1 cellular context compared by ENCODE assay signal in the genomic region with DNA sequence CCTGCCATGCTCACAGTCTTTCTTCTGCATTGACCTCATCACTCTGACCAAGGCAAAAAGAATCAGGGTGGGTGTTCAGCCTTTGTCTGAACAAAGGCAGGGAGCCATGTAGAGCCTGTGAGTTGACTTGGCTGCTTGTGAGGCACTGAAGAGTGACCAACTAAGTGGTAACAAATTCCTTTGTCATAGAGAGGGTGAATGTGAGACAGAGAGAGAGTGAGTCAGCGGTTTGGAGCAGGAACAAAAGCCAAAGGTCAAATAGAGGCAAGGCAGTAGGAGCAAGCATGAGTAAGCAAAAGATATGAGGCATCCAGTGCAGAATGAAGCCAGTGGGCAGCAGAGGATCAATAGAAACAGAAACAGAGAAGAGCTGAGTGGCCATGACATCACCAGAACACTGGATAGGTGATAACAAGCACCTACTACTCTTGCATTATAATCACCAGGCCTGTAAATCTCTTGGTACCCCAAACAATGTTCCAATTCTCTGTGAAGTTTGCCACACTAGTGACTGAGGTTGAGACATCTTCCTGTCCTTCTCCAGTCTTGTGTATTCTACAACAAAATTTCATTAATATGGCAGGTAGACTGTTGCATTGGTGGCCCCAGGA.
TF ChIP-seq lines count a peak whose summit lies in the region.

No MANE protein-coding gene starts in this region.

TF ChIP-seq in HepG2, 621 proteins besides CTCF, POLR2A, EP300 and RAD21 (continued from another document and continues in another):
- TF ChIP-seq, protein P1, sequence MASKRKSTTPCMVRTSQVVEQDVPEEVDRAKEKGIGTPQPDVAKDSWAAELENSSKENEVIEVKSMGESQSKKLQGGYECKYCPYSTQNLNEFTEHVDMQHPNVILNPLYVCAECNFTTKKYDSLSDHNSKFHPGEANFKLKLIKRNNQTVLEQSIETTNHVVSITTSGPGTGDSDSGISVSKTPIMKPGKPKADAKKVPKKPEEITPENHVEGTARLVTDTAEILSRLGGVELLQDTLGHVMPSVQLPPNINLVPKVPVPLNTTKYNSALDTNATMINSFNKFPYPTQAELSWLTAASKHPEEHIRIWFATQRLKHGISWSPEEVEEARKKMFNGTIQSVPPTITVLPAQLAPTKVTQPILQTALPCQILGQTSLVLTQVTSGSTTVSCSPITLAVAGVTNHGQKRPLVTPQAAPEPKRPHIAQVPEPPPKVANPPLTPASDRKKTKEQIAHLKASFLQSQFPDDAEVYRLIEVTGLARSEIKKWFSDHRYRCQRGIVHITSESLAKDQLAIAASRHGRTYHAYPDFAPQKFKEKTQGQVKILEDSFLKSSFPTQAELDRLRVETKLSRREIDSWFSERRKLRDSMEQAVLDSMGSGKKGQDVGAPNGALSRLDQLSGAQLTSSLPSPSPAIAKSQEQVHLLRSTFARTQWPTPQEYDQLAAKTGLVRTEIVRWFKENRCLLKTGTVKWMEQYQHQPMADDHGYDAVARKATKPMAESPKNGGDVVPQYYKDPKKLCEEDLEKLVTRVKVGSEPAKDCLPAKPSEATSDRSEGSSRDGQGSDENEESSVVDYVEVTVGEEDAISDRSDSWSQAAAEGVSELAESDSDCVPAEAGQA (IDR thresholded peaks at IDR 0.05; ENCODE audit: low read depth): no peak
- TF ChIP-seq, protein P1 (CRISPR knock-in tag; IDR thresholded peaks at IDR 0.05; ENCODE audit: borderline replicate concordance): no peak
- TF ChIP-seq ZNF557 (CRISPR knock-in tag; IDR thresholded peaks at IDR 0.05): no peak
- 0 out of 2 replicates have a peak, but pooled peaks have one; percentile 40 for TF ChIP-seq DMAP1 (CRISPR knock-in tag; IDR thresholded peaks at IDR 0.05)
- TF ChIP-seq FOXA3 (CRISPR knock-in tag; IDR thresholded peaks at IDR 0.05): peak; percentile 54
- TF ChIP-seq ZNF841 (CRISPR knock-in tag; IDR thresholded peaks at IDR 0.05; ENCODE audit: borderline replicate concordance): no peak
- TF ChIP-seq ZFP36L1 (CRISPR knock-in tag; IDR thresholded peaks at IDR 0.05): 0 out of 2 replicates have a peak, but pooled peaks have one; percentile 41
- no peak for TF ChIP-seq ZSCAN29 (CRISPR knock-in tag; conservative IDR thresholded peaks at IDR 0.05)
- TF ChIP-seq ZNF354B (CRISPR knock-in tag; IDR thresholded peaks at IDR 0.05): no peak
- 0 out of 2 replicates have a peak, but pooled peaks have one; percentile 41 for TF ChIP-seq HDAC2 (CRISPR knock-in tag; IDR thresholded peaks at IDR 0.05)
- peak; percentile 34; the same call in 1 of the 2 replicates for TF ChIP-seq SALL1 (CRISPR knock-in tag; IDR thresholded peaks at IDR 0.05)
- TF ChIP-seq, protein P2, sequence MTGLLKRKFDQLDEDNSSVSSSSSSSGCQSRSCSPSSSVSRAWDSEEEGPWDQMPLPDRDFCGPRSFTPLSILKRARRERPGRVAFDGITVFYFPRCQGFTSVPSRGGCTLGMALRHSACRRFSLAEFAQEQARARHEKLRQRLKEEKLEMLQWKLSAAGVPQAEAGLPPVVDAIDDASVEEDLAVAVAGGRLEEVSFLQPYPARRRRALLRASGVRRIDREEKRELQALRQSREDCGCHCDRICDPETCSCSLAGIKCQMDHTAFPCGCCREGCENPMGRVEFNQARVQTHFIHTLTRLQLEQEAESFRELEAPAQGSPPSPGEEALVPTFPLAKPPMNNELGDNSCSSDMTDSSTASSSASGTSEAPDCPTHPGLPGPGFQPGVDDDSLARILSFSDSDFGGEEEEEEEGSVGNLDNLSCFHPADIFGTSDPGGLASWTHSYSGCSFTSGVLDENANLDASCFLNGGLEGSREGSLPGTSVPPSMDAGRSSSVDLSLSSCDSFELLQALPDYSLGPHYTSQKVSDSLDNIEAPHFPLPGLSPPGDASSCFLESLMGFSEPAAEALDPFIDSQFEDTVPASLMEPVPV (CRISPR knock-in tag; IDR thresholded peaks at IDR 0.05): no peak
- peak; percentile 62; the same call in 1 of the 2 replicates for TF ChIP-seq SAP130 (CRISPR knock-in tag; IDR thresholded peaks at IDR 0.05; ENCODE audit: low read depth)
- TF ChIP-seq, protein P3, sequence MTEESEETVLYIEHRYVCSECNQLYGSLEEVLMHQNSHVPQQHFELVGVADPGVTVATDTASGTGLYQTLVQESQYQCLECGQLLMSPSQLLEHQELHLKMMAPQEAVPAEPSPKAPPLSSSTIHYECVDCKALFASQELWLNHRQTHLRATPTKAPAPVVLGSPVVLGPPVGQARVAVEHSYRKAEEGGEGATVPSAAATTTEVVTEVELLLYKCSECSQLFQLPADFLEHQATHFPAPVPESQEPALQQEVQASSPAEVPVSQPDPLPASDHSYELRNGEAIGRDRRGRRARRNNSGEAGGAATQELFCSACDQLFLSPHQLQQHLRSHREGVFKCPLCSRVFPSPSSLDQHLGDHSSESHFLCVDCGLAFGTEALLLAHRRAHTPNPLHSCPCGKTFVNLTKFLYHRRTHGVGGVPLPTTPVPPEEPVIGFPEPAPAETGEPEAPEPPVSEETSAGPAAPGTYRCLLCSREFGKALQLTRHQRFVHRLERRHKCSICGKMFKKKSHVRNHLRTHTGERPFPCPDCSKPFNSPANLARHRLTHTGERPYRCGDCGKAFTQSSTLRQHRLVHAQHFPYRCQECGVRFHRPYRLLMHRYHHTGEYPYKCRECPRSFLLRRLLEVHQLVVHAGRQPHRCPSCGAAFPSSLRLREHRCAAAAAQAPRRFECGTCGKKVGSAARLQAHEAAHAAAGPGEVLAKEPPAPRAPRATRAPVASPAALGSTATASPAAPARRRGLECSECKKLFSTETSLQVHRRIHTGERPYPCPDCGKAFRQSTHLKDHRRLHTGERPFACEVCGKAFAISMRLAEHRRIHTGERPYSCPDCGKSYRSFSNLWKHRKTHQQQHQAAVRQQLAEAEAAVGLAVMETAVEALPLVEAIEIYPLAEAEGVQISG (CRISPR knock-in tag; IDR thresholded peaks at IDR 0.05): peak; percentile 53; the same call in 1 of the 2 replicates
- TF ChIP-seq ISX (CRISPR knock-in tag; conservative IDR thresholded peaks at IDR 0.05): no peak
- TF ChIP-seq, protein P4, sequence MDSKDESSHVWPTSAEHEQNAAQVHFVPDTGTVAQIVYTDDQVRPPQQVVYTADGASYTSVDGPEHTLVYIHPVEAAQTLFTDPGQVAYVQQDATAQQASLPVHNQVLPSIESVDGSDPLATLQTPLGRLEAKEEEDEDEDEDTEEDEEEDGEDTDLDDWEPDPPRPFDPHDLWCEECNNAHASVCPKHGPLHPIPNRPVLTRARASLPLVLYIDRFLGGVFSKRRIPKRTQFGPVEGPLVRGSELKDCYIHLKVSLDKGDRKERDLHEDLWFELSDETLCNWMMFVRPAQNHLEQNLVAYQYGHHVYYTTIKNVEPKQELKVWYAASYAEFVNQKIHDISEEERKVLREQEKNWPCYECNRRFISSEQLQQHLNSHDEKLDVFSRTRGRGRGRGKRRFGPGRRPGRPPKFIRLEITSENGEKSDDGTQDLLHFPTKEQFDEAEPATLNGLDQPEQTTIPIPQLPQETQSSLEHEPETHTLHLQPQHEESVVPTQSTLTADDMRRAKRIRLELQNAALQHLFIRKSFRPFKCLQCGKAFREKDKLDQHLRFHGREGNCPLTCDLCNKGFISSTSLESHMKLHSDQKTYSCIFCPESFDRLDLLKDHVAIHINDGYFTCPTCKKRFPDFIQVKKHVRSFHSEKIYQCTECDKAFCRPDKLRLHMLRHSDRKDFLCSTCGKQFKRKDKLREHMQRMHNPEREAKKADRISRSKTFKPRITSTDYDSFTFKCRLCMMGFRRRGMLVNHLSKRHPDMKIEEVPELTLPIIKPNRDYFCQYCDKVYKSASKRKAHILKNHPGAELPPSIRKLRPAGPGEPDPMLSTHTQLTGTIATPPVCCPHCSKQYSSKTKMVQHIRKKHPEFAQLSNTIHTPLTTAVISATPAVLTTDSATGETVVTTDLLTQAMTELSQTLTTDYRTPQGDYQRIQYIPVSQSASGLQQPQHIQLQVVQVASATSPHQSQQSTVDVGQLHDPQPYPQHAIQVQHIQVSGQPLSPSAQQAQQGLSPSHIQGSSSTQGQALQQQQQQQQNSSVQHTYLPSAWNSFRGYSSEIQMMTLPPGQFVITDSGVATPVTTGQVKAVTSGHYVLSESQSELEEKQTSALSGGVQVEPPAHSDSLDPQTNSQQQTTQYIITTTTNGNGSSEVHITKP (CRISPR knock-in tag; IDR thresholded peaks at IDR 0.05; ENCODE audit: low read depth): 0 out of 2 replicates have a peak, but pooled peaks have one; percentile 46
- TF ChIP-seq NFE2 (CRISPR knock-in tag; IDR thresholded peaks at IDR 0.05): peak; percentile 81
- no peak for TF ChIP-seq SOX6 (IDR thresholded peaks at IDR 0.05)
- peak; percentile 84 for TF ChIP-seq SOX6 (CRISPR knock-in tag; IDR thresholded peaks at IDR 0.05)
- no peak for TF ChIP-seq ZNF30 (CRISPR knock-in tag; IDR thresholded peaks at IDR 0.05)
- TF ChIP-seq, protein P5, sequence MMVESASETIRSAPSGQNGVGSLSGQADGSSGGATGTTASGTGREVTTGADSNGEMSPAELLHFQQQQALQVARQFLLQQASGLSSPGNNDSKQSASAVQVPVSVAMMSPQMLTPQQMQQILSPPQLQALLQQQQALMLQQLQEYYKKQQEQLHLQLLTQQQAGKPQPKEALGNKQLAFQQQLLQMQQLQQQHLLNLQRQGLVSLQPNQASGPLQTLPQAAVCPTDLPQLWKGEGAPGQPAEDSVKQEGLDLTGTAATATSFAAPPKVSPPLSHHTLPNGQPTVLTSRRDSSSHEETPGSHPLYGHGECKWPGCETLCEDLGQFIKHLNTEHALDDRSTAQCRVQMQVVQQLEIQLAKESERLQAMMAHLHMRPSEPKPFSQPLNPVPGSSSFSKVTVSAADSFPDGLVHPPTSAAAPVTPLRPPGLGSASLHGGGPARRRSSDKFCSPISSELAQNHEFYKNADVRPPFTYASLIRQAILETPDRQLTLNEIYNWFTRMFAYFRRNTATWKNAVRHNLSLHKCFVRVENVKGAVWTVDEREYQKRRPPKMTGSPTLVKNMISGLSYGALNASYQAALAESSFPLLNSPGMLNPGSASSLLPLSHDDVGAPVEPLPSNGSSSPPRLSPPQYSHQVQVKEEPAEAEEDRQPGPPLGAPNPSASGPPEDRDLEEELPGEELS (CRISPR knock-in tag; IDR thresholded peaks at IDR 0.05): peak; percentile 52; the same call in 1 of the 2 replicates
- TF ChIP-seq NR2C2 (CRISPR knock-in tag; IDR thresholded peaks at IDR 0.05; ENCODE audit: borderline replicate concordance): peak; percentile 84
- peak; percentile 72; the same call in 1 of the 2 replicates for TF ChIP-seq CREB1 (IDR thresholded peaks at IDR 0.05)
- TF ChIP-seq CREB1 (CRISPR knock-in tag; IDR thresholded peaks at IDR 0.05): no peak
- TF ChIP-seq POGZ (CRISPR knock-in tag; IDR thresholded peaks at IDR 0.05): peak; percentile 48; the same call in 1 of the 2 replicates
- TF ChIP-seq KDM1A (CRISPR knock-in tag; IDR thresholded peaks at IDR 0.05): peak; percentile 9; the same call in 1 of the 2 replicates
- TF ChIP-seq, protein P6, sequence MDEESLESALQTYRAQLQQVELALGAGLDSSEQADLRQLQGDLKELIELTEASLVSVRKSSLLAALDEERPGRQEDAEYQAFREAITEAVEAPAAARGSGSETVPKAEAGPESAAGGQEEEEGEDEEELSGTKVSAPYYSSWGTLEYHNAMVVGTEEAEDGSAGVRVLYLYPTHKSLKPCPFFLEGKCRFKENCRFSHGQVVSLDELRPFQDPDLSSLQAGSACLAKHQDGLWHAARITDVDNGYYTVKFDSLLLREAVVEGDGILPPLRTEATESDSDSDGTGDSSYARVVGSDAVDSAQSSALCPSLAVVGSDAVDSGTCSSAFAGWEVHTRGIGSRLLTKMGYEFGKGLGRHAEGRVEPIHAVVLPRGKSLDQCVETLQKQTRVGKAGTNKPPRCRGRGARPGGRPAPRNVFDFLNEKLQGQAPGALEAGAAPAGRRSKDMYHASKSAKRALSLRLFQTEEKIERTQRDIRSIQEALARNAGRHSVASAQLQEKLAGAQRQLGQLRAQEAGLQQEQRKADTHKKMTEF (CRISPR knock-in tag; IDR thresholded peaks at IDR 0.05): peak; percentile 47; the same call in 1 of the 2 replicates
- no peak for TF ChIP-seq YEATS2 (CRISPR knock-in tag; IDR thresholded peaks at IDR 0.05; ENCODE audit: borderline replicate concordance)
- peak; percentile 42; the same call in 1 of the 2 replicates for TF ChIP-seq ZFP1 (CRISPR knock-in tag; IDR thresholded peaks at IDR 0.05)
- no peak for TF ChIP-seq CHCHD3 (CRISPR knock-in tag; IDR thresholded peaks at IDR 0.05)
- TF ChIP-seq, protein P7, sequence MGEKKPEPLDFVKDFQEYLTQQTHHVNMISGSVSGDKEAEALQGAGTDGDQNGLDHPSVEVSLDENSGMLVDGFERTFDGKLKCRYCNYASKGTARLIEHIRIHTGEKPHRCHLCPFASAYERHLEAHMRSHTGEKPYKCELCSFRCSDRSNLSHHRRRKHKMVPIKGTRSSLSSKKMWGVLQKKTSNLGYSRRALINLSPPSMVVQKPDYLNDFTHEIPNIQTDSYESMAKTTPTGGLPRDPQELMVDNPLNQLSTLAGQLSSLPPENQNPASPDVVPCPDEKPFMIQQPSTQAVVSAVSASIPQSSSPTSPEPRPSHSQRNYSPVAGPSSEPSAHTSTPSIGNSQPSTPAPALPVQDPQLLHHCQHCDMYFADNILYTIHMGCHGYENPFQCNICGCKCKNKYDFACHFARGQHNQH (CRISPR knock-in tag; IDR thresholded peaks at IDR 0.05): 0 out of 2 replicates have a peak, but pooled peaks have one; percentile 36
- no peak for TF ChIP-seq RFXAP (CRISPR knock-in tag; IDR thresholded peaks at IDR 0.05; ENCODE audit: borderline replicate concordance)
- no peak for TF ChIP-seq ZNF383 (CRISPR knock-in tag; IDR thresholded peaks at IDR 0.05; ENCODE audit: borderline replicate concordance)
- TF ChIP-seq, protein P8, sequence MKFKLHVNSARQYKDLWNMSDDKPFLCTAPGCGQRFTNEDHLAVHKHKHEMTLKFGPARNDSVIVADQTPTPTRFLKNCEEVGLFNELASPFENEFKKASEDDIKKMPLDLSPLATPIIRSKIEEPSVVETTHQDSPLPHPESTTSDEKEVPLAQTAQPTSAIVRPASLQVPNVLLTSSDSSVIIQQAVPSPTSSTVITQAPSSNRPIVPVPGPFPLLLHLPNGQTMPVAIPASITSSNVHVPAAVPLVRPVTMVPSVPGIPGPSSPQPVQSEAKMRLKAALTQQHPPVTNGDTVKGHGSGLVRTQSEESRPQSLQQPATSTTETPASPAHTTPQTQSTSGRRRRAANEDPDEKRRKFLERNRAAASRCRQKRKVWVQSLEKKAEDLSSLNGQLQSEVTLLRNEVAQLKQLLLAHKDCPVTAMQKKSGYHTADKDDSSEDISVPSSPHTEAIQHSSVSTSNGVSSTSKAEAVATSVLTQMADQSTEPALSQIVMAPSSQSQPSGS (CRISPR knock-in tag; IDR thresholded peaks at IDR 0.05): no peak
- TF ChIP-seq, protein P9, sequence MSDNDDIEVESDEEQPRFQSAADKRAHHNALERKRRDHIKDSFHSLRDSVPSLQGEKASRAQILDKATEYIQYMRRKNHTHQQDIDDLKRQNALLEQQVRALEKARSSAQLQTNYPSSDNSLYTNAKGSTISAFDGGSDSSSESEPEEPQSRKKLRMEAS (IDR thresholded peaks at IDR 0.05): peak; percentile 39; the same call in 1 of the 2 replicates
